ENCODE assay signal across 19 cellular contexts in the genomic region with DNA sequence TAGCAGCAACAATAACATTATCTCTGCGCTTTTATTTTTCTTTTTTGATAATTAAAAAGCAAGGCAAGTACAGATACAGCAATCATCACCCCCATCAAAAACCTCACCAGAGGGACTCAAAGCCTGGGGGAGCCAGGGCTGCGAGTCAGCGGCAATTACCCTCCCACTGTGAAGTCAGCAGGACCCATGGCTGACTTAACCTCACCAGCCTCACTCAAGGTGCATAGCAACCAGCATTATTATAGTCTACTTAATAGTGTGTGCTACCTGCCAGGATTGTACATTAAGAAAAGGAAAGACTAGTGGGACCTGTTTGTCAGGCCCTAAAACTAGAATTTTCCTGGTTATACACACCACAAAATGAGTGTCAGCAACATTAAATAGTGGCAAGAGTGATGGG. TPM values are rescaled to one million over a fixed set of nuclear protein-coding genes. Genes with fewer than 3 reads are reported as not detected.
DNase-seq lines count a peak whose midpoint lies in the region; ATAC-seq and TF ChIP-seq lines count a peak whose summit lies in the region.
"Had no signal": no experiment of that assay in that cellular context is flagged by ENCODE, and none has a peak within 500 bp of the region (broad histone marks: within the 10 kb centered on the region; RNA-seq: fewer than 3 reads in every experiment).

No MANE protein-coding gene starts in this region.

- in situ Hi-C loops in G401 (cut with HindIII; ENCODE audit: low sequenced_read_pairs) = no loop called here

- POLR2A ChIA-PET in HEK293 (lab: Yijun Ruan, JAX) = interaction anchor here (1.5 kb wide), 1 partner anchor 27 kb away, joined by 3 read pairs; no protein-coding TSS in a partner anchor

- H3K36me3 Mint-ChIP-seq in stimulated activated naive B cell treated with anti-CD40 and anti-IgM and Interleukin-4, amounts not matched to agents 10 μg/mL and 1 μg/mL and 100 μg/mL, for 72 hours = no peaks in the 10 kb centered on the region

- no peak for TF ChIP-seq EP300 in sigmoid colon (IDR thresholded peaks at IDR 0.05)

- H3K4me3 Mint-ChIP-seq in stimulated activated naive B cell treated with anti-CD40 and anti-IgM and Interleukin-4, amounts not matched to agents 10 μg/mL and 1 μg/mL and 100 μg/mL, for 72 hours = no peak overlapping the region
- H3K4me3 Mint-ChIP-seq: activated T-cell treated with anti-CD3 and anti-CD28 coated beads, Interleukin-2, amount 50 U/mL, for 24 hours had no signal

- H3K4me1 ChIP-seq in HEK293 (ENCODE audit: control insufficient read depth, insufficient read depth, low read length) (no peaks in the 10 kb centered on the region), RWPE2 (ENCODE audit: insufficient read depth, poor library complexity, severe bottlenecking) (no peaks in the 10 kb centered on the region), sigmoid colon (no peaks in the 10 kb centered on the region)
- H3K4me1 ChIP-seq: parathyroid adenoma had no signal

- DNase-seq in Daoy (ENCODE audit: low read depth) (peak; percentile 34), RWPE2 (ENCODE audit: low spot score) (no peak), left kidney (ENCODE audit: low read depth, low spot score) (peak; percentile 46), G401 (ENCODE audit: low spot score) (no peak), sigmoid colon (no peak), NCI-H524 (lab: John Stamatoyannopoulos, UW) (no peak)
- no peak for DNase-seq in stimulated activated naive B cell treated with anti-CD40 and anti-IgM and Interleukin-4, amounts not matched to agents 10 μg/mL and 1 μg/mL and 100 μg/mL, for 72 hours
- DNase-seq: activated naive CD4-positive, alpha-beta T cell treated with anti-CD3 and anti-CD28 coated beads, Interleukin-2, amount 50 U/mL, for 16 hours; activated T-cell treated with anti-CD3 and anti-CD28 coated beads, Interleukin-2, amount 50 U/mL, for 24 hours; AML-193; foreskin melanocyte; NCI-H510A treated with DMSO at 0.1 percent for 48 hours; stimulated activated CD4-positive, alpha-beta T cell treated with anti-CD3 and anti-CD28 coated beads, Interleukin-4, amount 100 ng/mL, for 4 hours; stimulated activated CD8-positive, alpha-beta memory T cell treated with anti-CD3 and anti-CD28 coated beads, Interleukin-4, amount 100 ng/mL, for 48 hours had no signal

- no peaks in the 10 kb centered on the region for H3K27me3 Mint-ChIP-seq in stimulated activated naive B cell treated with anti-CD40 and anti-IgM and Interleukin-4, amounts not matched to agents 10 μg/mL and 1 μg/mL and 100 μg/mL, for 72 hours
- H3K27me3 Mint-ChIP-seq: activated T-cell treated with anti-CD3 and anti-CD28 coated beads, Interleukin-2, amount 50 U/mL, for 24 hours had no signal

- H3K4me3 ChIP-seq in HEK293 (ENCODE audit: low read depth, low read length) (no peak overlapping the region), RWPE2 (ENCODE audit: severe bottlenecking) (no peak overlapping the region), sigmoid colon (no peak overlapping the region)
- H3K4me3 ChIP-seq: skin epidermis, thoracic aorta had no signal

- TF ChIP-seq CTCF in HEK293 (tag by site-specific recombination; IDR thresholded peaks at IDR 0.05) (no peak), RWPE2 (IDR thresholded peaks at IDR 0.05; ENCODE audit: poor library complexity, severe bottlenecking) (no peak), sigmoid colon (IDR thresholded peaks at IDR 0.05) (no peak)

- no peaks in the 10 kb centered on the region for H3K9me3 Mint-ChIP-seq in stimulated activated naive B cell treated with anti-CD40 and anti-IgM and Interleukin-4, amounts not matched to agents 10 μg/mL and 1 μg/mL and 100 μg/mL, for 72 hours
- H3K9me3 Mint-ChIP-seq: activated T-cell treated with anti-CD3 and anti-CD28 coated beads, Interleukin-2, amount 50 U/mL, for 24 hours had no signal

- H3K9me3 ChIP-seq in HEK293 (ENCODE audit: control insufficient read depth, insufficient read depth, low read depth, low read length) (no peaks in the 10 kb centered on the region), RWPE2 (ENCODE audit: severe bottlenecking) (no peaks in the 10 kb centered on the region), sigmoid colon (no peaks in the 10 kb centered on the region)
- H3K9me3 ChIP-seq: thoracic aorta had no signal

- no peaks in the 10 kb centered on the region for H3K4me1 Mint-ChIP-seq in stimulated activated naive B cell treated with anti-CD40 and anti-IgM and Interleukin-4, amounts not matched to agents 10 μg/mL and 1 μg/mL and 100 μg/mL, for 72 hours

- 0 out of 3 replicates have a peak, but pooled peaks have one; percentile 25 for ATAC-seq in RWPE2 (ENCODE audit: low read depth)
- ATAC-seq in stimulated activated naive B cell treated with anti-CD40 and anti-IgM and Interleukin-4, amounts not matched to agents 10 μg/mL and 1 μg/mL and 100 μg/mL, for 72 hours (replicated peaks) = no peak

- H3K36me3 ChIP-seq in HEK293 (ENCODE audit: control insufficient read depth in 2 of 2, insufficient read depth in 1 of 2, low read length in 2 of 2) (no peaks in the 10 kb centered on the region), RWPE2 (ENCODE audit: low read depth) (no peaks in the 10 kb centered on the region), sigmoid colon (no peaks in the 10 kb centered on the region)
- H3K36me3 ChIP-seq: thoracic aorta had no signal

- H3K27ac ChIP-seq in HEK293 (ENCODE audit: extremely low read depth, low read depth, low read length) (no peak overlapping the region), RWPE2 (ENCODE audit: poor library complexity, severe bottlenecking) (no peak overlapping the region), sigmoid colon (no peak overlapping the region)
- H3K27ac ChIP-seq: KMS-11, parathyroid adenoma, skin epidermis, thoracic aorta had no signal

- CTCF ChIA-PET in HEK293 (lab: Yijun Ruan, JAX) = interaction anchor here (0.6 to 1.6 kb wide), 2 partner anchors 42 to 247 kb away, joined by 3 to 7 read pairs; no protein-coding TSS in a partner anchor

- H3K27ac Mint-ChIP-seq in stimulated activated naive B cell treated with anti-CD40 and anti-IgM and Interleukin-4, amounts not matched to agents 10 μg/mL and 1 μg/mL and 100 μg/mL, for 72 hours = no peak overlapping the region
- H3K27ac Mint-ChIP-seq: activated T-cell treated with anti-CD3 and anti-CD28 coated beads, Interleukin-2, amount 50 U/mL, for 24 hours had no signal

- 95 to 96% methylated on average over 3 of the region's 3 CpGs for WGBS in sigmoid colon, 2 donors

- TF ChIP-seq POLR2A in sigmoid colon (IDR thresholded peaks at IDR 0.05) = no peak

- H3K27me3 ChIP-seq in RWPE2 (ENCODE audit: insufficient read depth, poor library complexity, severe bottlenecking) (no peaks in the 10 kb centered on the region), sigmoid colon (no peaks in the 10 kb centered on the region)

- intact Hi-C loops in sigmoid colon (cut with DNase I) = no loop called here

TF ChIP-seq in HEK293, 187 proteins besides CTCF, POLR2A, EP300 and RAD21:
- no peak for TF ChIP-seq ZNF518A (tag by site-specific recombination; conservative IDR thresholded peaks at IDR 0.05; ENCODE audit: low read depth)
- TF ChIP-seq ZNF335 (tag by site-specific recombination; conservative IDR thresholded peaks at IDR 0.05) = peak; percentile 31; the same call in 1 of the 2 replicates
- peak; percentile 89 for TF ChIP-seq ZIC2 (tag by site-specific recombination; IDR thresholded peaks at IDR 0.05)
- TF ChIP-seq ZBTB26 (tag by site-specific recombination; optimal IDR thresholded peaks at IDR 0.05) = no peak
- peak; percentile 56; the same call in 1 of the 2 replicates for TF ChIP-seq GLIS1 (tag by site-specific recombination; IDR thresholded peaks at IDR 0.05)
TF ChIP-seq in HEK293: peak in this region for 3.

RNA-seq across cellular contexts. Expression of gene SERBP1, which starts 28.9 kb away (rescaled TPM):
- total RNA-seq in Daoy (2014; rRNA removed; shearing (Covaris generic)) = 712 and 805 TPM in 2 replicates
- total RNA-seq in G401 (2014; rRNA removed; shearing (Covaris generic)) = 453 and 578 TPM in 2 replicates
- 100 to 1,000 TPM; 201 to 236 (median 225) TPM for total RNA-seq in sigmoid colon
- polyA plus RNA-seq in sigmoid colon = 100 to 1,000 TPM; 112 to 178 (median 133) TPM

Comparison
In these comparisons a context has a peak if more than half of its experiments do, and no peak if none do; other contexts are left out.
1. DNase-seq: peak in Daoy (single experiment) and left kidney (single experiment); none in RWPE2 (single experiment), G401 (single experiment), sigmoid colon (single experiment), stimulated activated naive B cell treated with anti-CD40 and anti-IgM and Interleukin-4, amounts not matched to agents 10 μg/mL and 1 μg/mL and 100 μg/mL, for 72 hours (single experiment) and NCI-H524 (0 of 2).